Comparison of ENCODE assay signal across 10 cellular contexts in the genomic region with DNA sequence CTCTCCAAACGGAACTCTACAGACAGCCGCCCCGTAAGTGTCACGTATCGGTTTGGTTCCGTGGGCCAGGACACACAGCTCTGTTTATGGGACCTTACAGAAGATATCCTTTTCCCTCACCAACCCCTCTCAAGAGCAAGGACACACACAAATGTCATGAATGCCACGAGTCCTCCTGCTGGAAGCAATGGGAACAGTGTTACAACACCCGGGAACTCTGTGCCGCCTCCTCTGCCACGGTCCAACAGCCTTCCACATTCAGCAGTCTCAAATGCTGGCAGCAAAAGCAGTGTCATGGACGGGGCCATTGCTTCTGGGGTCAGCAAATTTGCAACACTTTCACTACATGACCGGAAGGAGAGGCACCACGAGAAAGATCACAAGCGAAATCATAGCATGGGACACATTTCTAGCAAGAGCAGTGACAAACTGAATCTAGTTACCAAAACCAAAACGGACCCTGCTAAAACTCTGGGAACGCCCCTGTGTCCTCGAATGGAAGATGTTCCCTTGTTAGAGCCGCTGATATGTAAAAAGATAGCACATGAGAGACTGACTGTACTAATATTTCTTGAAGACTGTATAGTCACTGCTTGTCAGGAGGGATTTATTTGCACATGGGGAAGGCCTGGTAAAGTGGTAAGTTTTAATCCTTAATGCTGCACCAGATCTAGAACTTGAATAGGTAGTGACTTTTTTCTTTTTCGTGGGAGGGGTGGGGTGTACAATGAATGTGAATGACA.
DNase-seq lines count a peak whose midpoint lies in the region; ATAC-seq and TF ChIP-seq lines count a peak whose summit lies in the region.
"Had no signal": no experiment of that assay in that cellular context is flagged by ENCODE, and none has a peak within 500 bp of the region (broad histone marks: within the 10 kb centered on the region; RNA-seq: fewer than 3 reads in every experiment).

No MANE protein-coding gene starts in this region.

- H3K4me1 ChIP-seq in testis, result no peaks in the 10 kb centered on the region

- ATAC-seq in GM18867 (IDR thresholded peaks at IDR 0.05; ENCODE audit: unreplicated experiment), result no peak
- no peak for ATAC-seq in HG03135 (IDR thresholded peaks at IDR 0.05; ENCODE audit: unreplicated experiment)

- peak; percentile 48 for DNase-seq in NCI-H82 (lab: John Stamatoyannopoulos, UW)
- DNase-seq in NCI-H82 treated with DMSO at 0.1 percent for 48 hours (lab: John Stamatoyannopoulos, UW; ENCODE audit: unreplicated experiment), result no peak
- DNase-seq in kidney tubule cell (ENCODE audit: low spot score), result peak; percentile 79
- peak; percentile 73 for DNase-seq in testis
- no peak for DNase-seq in SHP77 treated with DMSO at 0.1 percent for 48 hours (lab: John Stamatoyannopoulos, UW)
- DNase-seq: AML-193; effector memory CD4-positive, alpha-beta T cell had no signal

- no peaks in the 10 kb centered on the region for H3K36me3 ChIP-seq in testis (ENCODE audit: low read depth, missing control alignments)

- 66 to 75% methylated on average over 18 to 19 of the region's 19 CpGs for WGBS in testis, 2 donors

- peak overlapping the region in 4 of 5 experiments; percentile 19 to 79 (median 42) for H3K27ac Mint-ChIP-seq in brain

- intact Hi-C loops in testis (cut with DNase I; ENCODE audit: low total_unique reads), result no loop called here

- peaks cover 7% of the 10 kb centered on the region for H3K4me1 Mint-ChIP-seq in brain

- no peak overlapping the region for H3K4me3 Mint-ChIP-seq in brain

- TF ChIP-seq CTCF in brain (conservative IDR thresholded peaks at IDR 0.05), result no peak
- peak in 2 of 3 experiments; percentile 17 to 30 for TF ChIP-seq CTCF in testis (IDR thresholded peaks at IDR 0.05)

- no peaks in the 10 kb centered on the region for H3K27me3 ChIP-seq in testis

- no peaks in the 10 kb centered on the region for H3K9me3 Mint-ChIP-seq in brain

- no peak overlapping the region for H3K27ac ChIP-seq in testis

- no peaks in the 10 kb centered on the region for H3K27me3 Mint-ChIP-seq in brain

- peaks cover 53% of the 10 kb centered on the region for H3K36me3 Mint-ChIP-seq in brain

- H3K4me3 ChIP-seq in testis, result no peak overlapping the region

- no peak for TF ChIP-seq POLR2A in testis (IDR thresholded peaks at IDR 0.05)

- no peaks in the 10 kb centered on the region for H3K9me3 ChIP-seq in testis

Comparison
In these comparisons a context has a peak if more than half of its experiments do, and no peak if none do; other contexts are left out.
1. DNase-seq: peak in NCI-H82 (single experiment), kidney tubule cell (single experiment) and testis (single experiment); none in NCI-H82 treated with DMSO at 0.1 percent for 48 hours (single experiment) and SHP77 treated with DMSO at 0.1 percent for 48 hours (single experiment).
2. CTCF ChIP-seq: peak in testis (2 of 3); none in brain (0 of 2).